ENCODE assay signal across 34 cellular contexts in the genomic region with DNA sequence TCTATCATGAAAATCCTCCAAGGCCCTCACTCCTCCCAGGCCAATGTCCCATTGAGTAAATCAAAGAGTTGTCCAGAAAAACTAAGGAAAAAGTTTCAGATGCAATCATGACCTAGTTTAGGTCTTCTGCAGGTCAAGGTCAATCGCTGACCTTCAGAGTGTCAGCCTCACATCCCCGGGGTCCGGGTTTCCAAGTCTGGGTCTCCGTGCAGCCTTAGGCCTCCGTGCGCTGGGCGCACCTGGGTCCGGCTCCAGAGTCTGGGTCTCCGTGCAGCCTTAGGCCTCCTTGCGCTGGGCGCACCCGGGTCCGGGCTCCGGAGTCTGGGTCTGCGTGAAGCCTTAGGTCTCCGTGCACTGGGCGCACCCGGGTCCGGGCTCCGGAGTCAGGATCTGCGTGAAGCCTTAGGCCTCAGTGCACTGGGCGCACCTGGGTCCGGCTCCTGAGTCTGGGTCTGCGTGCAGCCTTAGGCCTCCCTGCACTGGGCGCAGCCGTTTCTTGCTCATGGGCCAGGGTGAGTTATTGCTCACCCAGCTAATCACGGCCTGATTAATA.
"Had no signal": no experiment of that assay in that cellular context is flagged by ENCODE, and none has a peak within 500 bp of the region (broad histone marks: within the 10 kb centered on the region; RNA-seq: fewer than 3 reads in every experiment).

No MANE protein-coding gene starts in this region.

- DNase-seq: activated B cell treated with CpG ODN at 0.5 μM for 24 hours; activated CD4-positive, alpha-beta memory T cell treated with anti-CD3 and anti-CD28 coated beads for 36 hours; activated CD4-positive, alpha-beta T cell treated with anti-CD3 and anti-CD28 coated beads for 4 hours; activated CD4-positive, alpha-beta T cell treated with anti-CD3 and anti-CD28 coated beads, Interleukin-2, amount 50 U/mL, for 1 hour; activated CD4-positive, CD25-positive, alpha-beta regulatory T cell treated with anti-CD3 and anti-CD28 coated beads, Interleukin-2, amount 50 U/mL, for 72 hours; activated CD8-positive, alpha-beta memory T cell treated with anti-CD3 and anti-CD28 coated beads, Interleukin-2, amount 50 U/mL, for 4 hours; activated effector memory CD4-positive, alpha-beta T cell treated with Interleukin-2 at 50 U/mL for 16 hours; activated naive CD4-positive, alpha-beta T cell treated with anti-CD3 and anti-CD28 coated beads, Interleukin-2, amount 10 ng/mL, durations not matched to agents 7 days and 5 days; activated naive CD8-positive, alpha-beta T cell treated with anti-CD3 and anti-CD28 coated beads, Interleukin-2, amount 50 U/mL, for 24 hours; activated T-cell treated with anti-CD3 and anti-CD28 coated beads for 4 hours; activated T-cell treated with anti-CD3 and anti-CD28 coated beads, Interleukin-2, amount 50 U/mL, for 48 hours; anterior cingulate cortex; Kasumi-1; KG1; MG63; NCI-H1048; NCI-H1105 treated with DMSO at 0.1 percent for 48 hours; NCI-H1436 treated with DMSO at 0.1 percent for 48 hours; NCI-H1694 treated with DMSO at 0.1 percent for 48 hours; NCI-H2029; NCI-H345; NCI-H526; NCI-H748 treated with DMSO at 0.1 percent for 48 hours; NK-92 treated with Interleukin-12 subunit alpha and Interleukin-12 subunit beta, amount 100 ng/mL, for 24 hours; PC-9; Right ventricle myocardium superior; SW 1271; T-helper 1 cell; T-helper 2 cell; T-helper 9 cell had no signal

- H3K36me3 ChIP-seq: MG63 had no signal

- H3K27me3 Mint-ChIP-seq: activated B cell treated with CpG ODN at 0.5 μM for 24 hours; activated CD4-positive, alpha-beta memory T cell treated with anti-CD3 and anti-CD28 coated beads for 36 hours; activated naive CD4-positive, alpha-beta T cell treated with anti-CD3 and anti-CD28 coated beads, Interleukin-2, amount 10 ng/mL, durations not matched to agents 7 days and 5 days; activated naive CD8-positive, alpha-beta T cell; activated naive CD8-positive, alpha-beta T cell treated with anti-CD3 and anti-CD28 coated beads, Interleukin-2, amount 50 U/mL, for 24 hours had no signal

- H3K27ac Mint-ChIP-seq: activated B cell treated with CpG ODN at 0.5 μM for 24 hours; activated CD4-positive, alpha-beta memory T cell treated with anti-CD3 and anti-CD28 coated beads for 36 hours; activated naive CD4-positive, alpha-beta T cell treated with anti-CD3 and anti-CD28 coated beads, Interleukin-2, amount 10 ng/mL, durations not matched to agents 7 days and 5 days; activated naive CD8-positive, alpha-beta T cell; activated naive CD8-positive, alpha-beta T cell treated with anti-CD3 and anti-CD28 coated beads, Interleukin-2, amount 50 U/mL, for 24 hours; brain had no signal

- H3K4me2 ChIP-seq: PC-9 had no signal

- H3K36me3 Mint-ChIP-seq: activated CD4-positive, alpha-beta memory T cell treated with anti-CD3 and anti-CD28 coated beads for 36 hours; activated naive CD4-positive, alpha-beta T cell treated with anti-CD3 and anti-CD28 coated beads, Interleukin-2, amount 10 ng/mL, durations not matched to agents 7 days and 5 days; activated naive CD8-positive, alpha-beta T cell; brain had no signal

- H3K27ac ChIP-seq: PC-9, RWPE1, VCaP had no signal

- H3K9me3 Mint-ChIP-seq: activated B cell treated with CpG ODN at 0.5 μM for 24 hours; activated naive CD4-positive, alpha-beta T cell treated with anti-CD3 and anti-CD28 coated beads, Interleukin-2, amount 10 ng/mL, durations not matched to agents 7 days and 5 days; activated naive CD8-positive, alpha-beta T cell treated with anti-CD3 and anti-CD28 coated beads, Interleukin-2, amount 50 U/mL, for 24 hours had no signal

- H2AFZ ChIP-seq: PC-9 had no signal

- H3K27me3 ChIP-seq: MG63 had no signal

- H3K4me1 Mint-ChIP-seq: activated B cell treated with CpG ODN at 0.5 μM for 24 hours; activated naive CD4-positive, alpha-beta T cell treated with anti-CD3 and anti-CD28 coated beads, Interleukin-2, amount 10 ng/mL, durations not matched to agents 7 days and 5 days; activated naive CD8-positive, alpha-beta T cell treated with anti-CD3 and anti-CD28 coated beads, Interleukin-2, amount 50 U/mL, for 24 hours had no signal

- H3K4me3 ChIP-seq: MG63, PC-9 had no signal

- ATAC-seq: activated naive CD8-positive, alpha-beta T cell treated with anti-CD3 and anti-CD28 coated beads, Interleukin-2, amount 50 U/mL, for 24 hours had no signal

- H3K4me3 Mint-ChIP-seq: activated B cell treated with CpG ODN at 0.5 μM for 24 hours; activated CD4-positive, alpha-beta memory T cell treated with anti-CD3 and anti-CD28 coated beads for 36 hours; activated naive CD4-positive, alpha-beta T cell treated with anti-CD3 and anti-CD28 coated beads, Interleukin-2, amount 10 ng/mL, durations not matched to agents 7 days and 5 days; activated naive CD8-positive, alpha-beta T cell; activated naive CD8-positive, alpha-beta T cell treated with anti-CD3 and anti-CD28 coated beads, Interleukin-2, amount 50 U/mL, for 24 hours; brain had no signal

- H3K9me3 ChIP-seq: MG63 had no signal
